ENCODE assay signal across 13 cellular contexts in genomic region chr14:75995372-75996041, GRCh38. TPM values are rescaled to one million over a fixed set of nuclear protein-coding genes. Genes with fewer than 3 reads are reported as not detected.
DNase-seq lines count a peak whose midpoint lies in the region; ATAC-seq and TF ChIP-seq lines count a peak whose summit lies in the region.
"Had no signal": no experiment of that assay in that cellular context is flagged by ENCODE, and none has a peak within 500 bp of the region (broad histone marks: within the 10 kb centered on the region; RNA-seq: fewer than 3 reads in every experiment).

No MANE protein-coding gene starts in this region.

- no peaks in the 10 kb centered on the region for H3K36me3 ChIP-seq in breast epithelium
- H3K36me3 ChIP-seq in mammary epithelial cell (ENCODE audit: insufficient read depth, low read length), result peaks cover 18% of the 10 kb centered on the region
- no peaks in the 10 kb centered on the region for H3K36me3 ChIP-seq in prostate gland
- peaks cover 0 to 10% of the 10 kb centered on the region in 2 donors for H3K36me3 ChIP-seq in vagina
- H3K36me3 ChIP-seq in PC-3 (ENCODE audit: low read depth, low read length), result no peaks in the 10 kb centered on the region; the same call in 1 of the 2 replicates
- H3K36me3 ChIP-seq: SJSA1 had no signal

- no peaks in the 10 kb centered on the region for H3K4me1 ChIP-seq in breast epithelium
- H3K4me1 ChIP-seq in mammary epithelial cell (ENCODE audit: insufficient read depth, low read length), result no peaks in the 10 kb centered on the region
- no peaks in the 10 kb centered on the region for H3K4me1 ChIP-seq in prostate gland (replicated peaks)
- H3K4me1 ChIP-seq in vagina, result peaks cover 12% of the 10 kb centered on the region
- H3K4me1 ChIP-seq in PC-3 (ENCODE audit: insufficient read depth, low read length), result no peaks in the 10 kb centered on the region
- H3K4me1 ChIP-seq: SJSA1 had no signal

- no peaks in the 10 kb centered on the region for H3K9me2 ChIP-seq in PC-3 (replicated peaks; ENCODE audit: low read length)

- no peak for DNase-seq in breast epithelium (ENCODE audit: low spot score in 2 of 2)
- no peak for DNase-seq in mammary epithelial cell
- DNase-seq in iris pigment epithelial cell (ENCODE audit: low read depth), result peak; percentile 38
- DNase-seq in prostate gland (ENCODE audit: low spot score), result no peak
- peak in 1 of 2 donors; percentile 87 for DNase-seq in vagina (ENCODE audit: extremely low spot score in 2 of 2)
- no peak for DNase-seq in NCI-H1930 (lab: John Stamatoyannopoulos, UW)
- DNase-seq in activated naive CD4-positive, alpha-beta T cell (lab: John Stamatoyannopoulos, UW), result no peak
- no peak for DNase-seq in PC-3
- DNase-seq: activated T-cell treated with anti-CD3 and anti-CD28 coated beads for 4 hours, DMS 273 treated with DMSO at 0.1 percent for 48 hours, NCI-H1092 treated with DMSO at 0.1 percent for 48 hours had no signal

- POLR2A ChIA-PET in PC-3 (lab: Charles Lee; ENCODE audit: unreplicated experiment), result no interaction called here

- no peak for TF ChIP-seq CTCF in breast epithelium (IDR thresholded peaks at IDR 0.05)
- no peak for TF ChIP-seq CTCF in mammary epithelial cell (conservative IDR thresholded peaks at IDR 0.05 in 1 of 2, IDR thresholded peaks at IDR 0.05 in 1 of 2; ENCODE audit: extremely low read depth in 1 of 2, insufficient read depth in 1 of 2, low read depth in 1 of 2, low read length in 2 of 2)
- no peak for TF ChIP-seq CTCF in prostate gland (IDR thresholded peaks at IDR 0.05)
- no peak for TF ChIP-seq CTCF in vagina (IDR thresholded peaks at IDR 0.05)
- no peak for TF ChIP-seq CTCF in PC-3 (conservative IDR thresholded peaks at IDR 0.05; ENCODE audit: low read depth, low read length)

- no peaks in the 10 kb centered on the region for H3K79me2 ChIP-seq in mammary epithelial cell (ENCODE audit: insufficient read depth, low read length)
- no peaks in the 10 kb centered on the region for H3K79me2 ChIP-seq in PC-3 (ENCODE audit: low read length)

- H3K9ac ChIP-seq in mammary epithelial cell (ENCODE audit: insufficient read depth, low read length) (no peak overlapping the region), PC-3 (ENCODE audit: low read length) (no peak overlapping the region)

- no peak for ATAC-seq in PC-3

- WGBS in mammary epithelial cell (ENCODE audit: low coverage, missing lambda C conversion rate), result 66% methylated on average over 15 of the region's 17 CpGs
- 58% methylated on average over 17 of the region's 17 CpGs for WGBS in prostate gland

- TF ChIP-seq POLR2A in breast epithelium (IDR thresholded peaks at IDR 0.05), result no peak
- no peak for TF ChIP-seq POLR2A in prostate gland (IDR thresholded peaks at IDR 0.05)
- TF ChIP-seq POLR2A in vagina (IDR thresholded peaks at IDR 0.05), result no peak

- intact Hi-C loops in breast epithelium (cut with DNase I; ENCODE audit: low total_unique reads), result loop anchor here (5.0 kb wide), 1 partner anchor 1132 kb away; no protein-coding TSS in a partner anchor
- intact Hi-C loops in mammary epithelial cell (cut with micrococcal nuclease), result no loop called here
- intact Hi-C loops in prostate gland (cut with DNase I), result loop anchor here (2.0 kb wide), 1 partner anchor 17 kb away; no protein-coding TSS in a partner anchor
- intact Hi-C loops in vagina (cut with DNase I), result no loop called here
- intact Hi-C loops in PC-3 (cut with micrococcal nuclease), result no loop called here

- in situ Hi-C loops in mammary epithelial cell (cut with MboI; ENCODE audit: low sequenced_read_pairs in 2 of 2), result no loop called here

- CTCF ChIA-PET in mammary epithelial cell (lab: Charles Lee; ENCODE audit: low non-redundant PET) (no interaction called here), PC-3 (lab: Charles Lee) (no interaction called here)

- peak overlapping the region; percentile 50 to 73 for H3K27ac ChIP-seq in breast epithelium
- H3K27ac ChIP-seq in mammary epithelial cell (ENCODE audit: insufficient read depth, low read depth, low read length), result no peak overlapping the region
- H3K27ac ChIP-seq in prostate gland, result peak overlapping the region; percentile 15 to 52
- peak overlapping the region; percentile 72 for H3K27ac ChIP-seq in vagina
- H3K27ac ChIP-seq in PC-3 (ENCODE audit: low read length), result no peak overlapping the region
- H3K27ac ChIP-seq: HL-60, SJSA1 had no signal

- H2AFZ ChIP-seq in mammary epithelial cell (ENCODE audit: low read depth, low read length) (no peak overlapping the region), PC-3 (ENCODE audit: low read length) (no peak overlapping the region)

- no peaks in the 10 kb centered on the region for H3F3A ChIP-seq in PC-3 (ENCODE audit: low read length, unreplicated experiment)

- H3K9me3 ChIP-seq in breast epithelium (no peaks in the 10 kb centered on the region), mammary epithelial cell (replicated peaks; ENCODE audit: insufficient read depth, low read length) (no peaks in the 10 kb centered on the region), prostate gland (no peaks in the 10 kb centered on the region), vagina (no peaks in the 10 kb centered on the region), PC-3 (ENCODE audit: low read length) (no peaks in the 10 kb centered on the region)
- H3K9me3 ChIP-seq: SJSA1 had no signal

- H3K4me2 ChIP-seq in mammary epithelial cell (ENCODE audit: insufficient read depth, low read depth, low read length) (no peak overlapping the region), PC-3 (ENCODE audit: low read length) (no peak overlapping the region)

- BruUV-seq in mammary epithelial cell (replicated peaks; lab: Mats Ljungman, UMichigan) (no TSS peak), PC-3 (replicated peaks; lab: Mats Ljungman, UMichigan) (no TSS peak)

- dilution Hi-C loops in mammary epithelial cell (cut with HindIII; ENCODE audit: low sequenced_read_pairs), result no loop called here

- H4K20me1 ChIP-seq in mammary epithelial cell (ENCODE audit: insufficient read depth, low read length) (no peaks in the 10 kb centered on the region), PC-3 (ENCODE audit: low read length) (no peaks in the 10 kb centered on the region)

- H3K4me3 ChIP-seq in breast epithelium (peak overlapping the region in 2 of 3 donors; percentile 1 to 23), mammary epithelial cell (replicated peaks in 1 of 3; ENCODE audit: insufficient read depth in 1 of 3, low read depth in 2 of 3, low read length in 3 of 3) (no peak overlapping the region), prostate gland (no peak overlapping the region), vagina (peak overlapping the region in 1 of 2 donors; percentile 25), PC-3 (ENCODE audit: low read length) (no peak overlapping the region)
- H3K4me3 ChIP-seq: SJSA1 had no signal

- no peaks in the 10 kb centered on the region for H3K27me3 ChIP-seq in breast epithelium
- H3K27me3 ChIP-seq in mammary epithelial cell (ENCODE audit: insufficient read depth, low read length), result no peaks in the 10 kb centered on the region
- no peaks in the 10 kb centered on the region for H3K27me3 ChIP-seq in prostate gland (replicated peaks; ENCODE audit: insufficient read depth)
- H3K27me3 ChIP-seq in vagina, result no peaks in the 10 kb centered on the region
- no peaks in the 10 kb centered on the region for H3K27me3 ChIP-seq in PC-3 (ENCODE audit: low read length)
- H3K27me3 ChIP-seq: SJSA1 had no signal

RNA-seq across cellular contexts. Expression of gene IFT43, which starts 9.9 kb away (rescaled TPM):
- 10 to 100 TPM; 21.4 to 47.2 (median 41.9) TPM for total RNA-seq in breast epithelium
- 10 to 100 TPM; 27.3 to 33.1 TPM for total RNA-seq in mammary epithelial cell
- polyA plus RNA-seq in mammary epithelial cell, result 32.1 TPM
- 29.5 TPM for polyA minus RNA-seq in mammary epithelial cell
- total RNA-seq in prostate gland, result 10 to 100 TPM; 43.1 to 55.9 TPM
- 47.4 TPM for total RNA-seq in vagina
- total RNA-seq in PC-3 (2014; rRNA removed), result 23.7 and 41.3 TPM in 2 replicates

RNA-seq across cellular contexts. Expression of gene TGFB3, which starts 13.7 kb away (rescaled TPM):
- total RNA-seq in breast epithelium, result 10 to 100 TPM in 2 of 3 donors, 1 to 10 TPM in 1; 4.8 to 35.7 (median 24.0) TPM
- 1 to 10 TPM; 2.0 to 2.5 TPM for total RNA-seq in mammary epithelial cell
- 1.5 TPM for polyA plus RNA-seq in mammary epithelial cell
- 1.4 TPM for polyA minus RNA-seq in mammary epithelial cell
- total RNA-seq in prostate gland, result 100 to 1,000 TPM; 136 to 140 TPM
- 19.2 TPM for total RNA-seq in vagina
- 10.2 and 15.5 TPM in 2 replicates for total RNA-seq in PC-3 (2014; rRNA removed)

Comparison
In these comparisons a context has a peak if more than half of its experiments do, and no peak if none do; other contexts are left out.
1. H3K27ac ChIP-seq: peak in breast epithelium (2 of 2), prostate gland (2 of 2) and vagina (single experiment); none in mammary epithelial cell (single experiment) and PC-3 (single experiment).
2. H3K4me3 ChIP-seq: peak in breast epithelium (2 of 3); none in mammary epithelial cell (0 of 3), prostate gland (0 of 2) and PC-3 (single experiment).
3. intact Hi-C loops: an anchor here in breast epithelium (5.0 kb wide) and prostate gland (2.0 kb wide); none called in mammary epithelial cell, vagina and PC-3.